ENCODE assay signal across 20 cellular contexts in the genomic region with DNA sequence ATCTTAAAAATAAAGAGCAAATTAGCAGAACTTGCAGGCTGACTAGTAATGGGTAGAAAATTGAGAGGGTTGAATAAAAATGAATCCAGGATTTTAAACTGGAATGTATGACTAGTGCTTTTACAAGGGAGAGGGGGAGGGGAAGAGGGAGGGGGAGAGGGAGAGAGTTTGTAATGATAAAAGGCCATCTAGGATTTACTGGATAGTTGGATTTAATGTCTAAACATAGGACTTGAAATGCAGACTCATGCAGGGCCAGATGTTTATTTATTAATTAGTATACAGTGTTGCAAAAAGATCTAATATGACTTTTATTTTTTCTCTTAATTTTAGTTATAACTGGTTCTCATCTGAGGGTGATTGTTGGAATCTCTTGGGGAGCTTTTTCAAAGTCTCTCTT.
"Had no signal": no experiment of that assay in that cellular context is flagged by ENCODE, and none has a peak within 500 bp of the region (broad histone marks: within the 10 kb centered on the region; RNA-seq: fewer than 3 reads in every experiment).

No MANE protein-coding gene starts in this region.

- H3K27me3 ChIP-seq: ascending aorta, dorsolateral prefrontal cortex, esophagus squamous epithelium, foreskin keratinocyte, heart left ventricle, sigmoid colon, suprapubic skin, upper lobe of left lung had no signal

- H3K9me3 Mint-ChIP-seq: activated naive CD4-positive, alpha-beta T cell treated with anti-CD3 and anti-CD28 coated beads, Interleukin-2, amount 50 U/mL, for 72 hours; activated T-cell treated with anti-CD3 and anti-CD28 coated beads, Interleukin-2, amount 50 U/mL, for 4 hours; natural killer cell treated with Interleukin-12 subunit alpha and Interleukin-12 subunit beta and Interleukin-15 and Interleukin-18, amount 100 ng/mL, for 72 hours had no signal

- H3K27ac ChIP-seq: ascending aorta, esophagus squamous epithelium, foreskin keratinocyte, heart left ventricle, psoas muscle, sigmoid colon, suprapubic skin, upper lobe of left lung had no signal

- DNase-seq: activated CD4-positive, alpha-beta T cell treated with anti-CD3 and anti-CD28 coated beads, Interleukin-2, amount 50 U/mL, for 48 hours; activated CD4-positive, CD25-positive, alpha-beta regulatory T cell treated with anti-CD3 and anti-CD28 coated beads, Interleukin-2, amount 50 U/mL, for 72 hours; activated CD8-positive, alpha-beta memory T cell treated with anti-CD3 and anti-CD28 coated beads, Interleukin-2, amount 10 ng/mL, durations not matched to agents 7 days and 5 days; activated effector memory CD4-positive, alpha-beta T cell treated with anti-CD3 and anti-CD28 coated beads, Interleukin-2, amount 50 U/mL, for 16 hours; activated T-cell treated with anti-CD3 and anti-CD28 coated beads, Interleukin-2, amount 50 U/mL, for 4 hours; dorsolateral prefrontal cortex; esophagus squamous epithelium; foreskin keratinocyte; heart left ventricle; mammary epithelial cell; psoas muscle; sigmoid colon; stimulated activated CD4-positive, alpha-beta T cell treated with anti-CD3 and anti-CD28 coated beads, Interleukin-2, amount 100 ng/mL, for 48 hours; stimulated activated naive CD4-positive, alpha-beta T cell treated with Interleukin-2 at 50 U/mL for 16 hours; T-helper 2 cell; upper lobe of left lung had no signal

- H3K36me3 ChIP-seq: ascending aorta, suprapubic skin had no signal

- H3K4me3 ChIP-seq: ascending aorta, dorsolateral prefrontal cortex, esophagus squamous epithelium, heart left ventricle, psoas muscle, sigmoid colon, suprapubic skin, upper lobe of left lung had no signal

- H3K9me3 ChIP-seq: ascending aorta, esophagus squamous epithelium, heart left ventricle, psoas muscle, sigmoid colon, suprapubic skin, upper lobe of left lung had no signal

- H3K4me3 Mint-ChIP-seq: activated CD8-positive, alpha-beta memory T cell treated with anti-CD3 and anti-CD28 coated beads, Interleukin-2, amount 10 ng/mL, durations not matched to agents 7 days and 5 days; activated T-cell treated with anti-CD3 and anti-CD28 coated beads, Interleukin-2, amount 50 U/mL, for 4 hours; natural killer cell treated with Interleukin-12 subunit alpha and Interleukin-12 subunit beta and Interleukin-15 and Interleukin-18, amount 100 ng/mL, for 72 hours had no signal

- ATAC-seq: activated CD8-positive, alpha-beta memory T cell treated with anti-CD3 and anti-CD28 coated beads, Interleukin-2, amount 10 ng/mL, durations not matched to agents 7 days and 5 days; activated naive CD4-positive, alpha-beta T cell treated with anti-CD3 and anti-CD28 coated beads, Interleukin-2, amount 50 U/mL, for 72 hours; activated T-cell treated with anti-CD3 and anti-CD28 coated beads, Interleukin-2, amount 50 U/mL, for 4 hours; foreskin keratinocyte; heart left ventricle; natural killer cell treated with Interleukin-12 subunit alpha and Interleukin-12 subunit beta and Interleukin-15 and Interleukin-18, amount 100 ng/mL, for 72 hours; psoas muscle had no signal

- H3K27me3 Mint-ChIP-seq: activated CD8-positive, alpha-beta memory T cell treated with anti-CD3 and anti-CD28 coated beads, Interleukin-2, amount 10 ng/mL, durations not matched to agents 7 days and 5 days; natural killer cell treated with Interleukin-12 subunit alpha and Interleukin-12 subunit beta and Interleukin-15 and Interleukin-18, amount 100 ng/mL, for 72 hours had no signal

- H3K27ac Mint-ChIP-seq: activated CD8-positive, alpha-beta memory T cell treated with anti-CD3 and anti-CD28 coated beads, Interleukin-2, amount 10 ng/mL, durations not matched to agents 7 days and 5 days; activated naive CD4-positive, alpha-beta T cell treated with anti-CD3 and anti-CD28 coated beads, Interleukin-2, amount 50 U/mL, for 72 hours had no signal
